In the genomic region with DNA sequence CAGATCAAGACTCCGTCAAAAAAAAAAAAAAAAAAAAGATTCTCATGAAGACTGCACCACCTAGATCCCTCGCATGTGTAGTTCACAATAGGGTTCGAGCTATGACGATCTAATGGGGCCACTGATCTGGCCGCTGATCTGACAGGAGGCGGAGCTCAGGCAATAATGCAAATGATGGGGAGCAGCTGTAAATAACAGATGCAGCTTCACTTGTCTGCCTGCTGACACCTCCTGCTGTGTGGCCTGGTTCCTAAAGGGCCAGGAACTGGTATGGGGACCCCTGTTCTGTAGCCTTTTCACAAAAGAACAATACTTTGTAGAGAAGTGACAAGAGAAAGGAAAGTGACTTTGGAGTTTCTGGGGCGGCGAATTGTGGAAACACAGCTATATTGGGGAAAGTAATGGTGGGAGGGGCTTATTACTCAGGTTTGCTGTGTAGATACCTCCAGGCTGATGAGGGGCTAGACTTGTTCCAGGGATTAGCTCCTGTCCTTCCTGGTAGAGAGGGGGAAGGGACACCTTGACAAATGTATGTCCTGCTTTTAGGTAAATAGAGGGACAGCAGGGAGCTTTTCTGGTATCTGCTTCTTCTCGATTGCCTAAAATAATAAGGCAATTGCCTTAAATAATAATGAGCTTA, we compare ENCODE assay signal across 22 cellular contexts.
"Had no signal": no experiment of that assay in that cellular context is flagged by ENCODE, and none has a peak within 500 bp of the region (broad histone marks: within the 10 kb centered on the region; RNA-seq: fewer than 3 reads in every experiment).

No MANE protein-coding gene starts in this region.

- H3K4me3 ChIP-seq: colonic mucosa, spleen, upper lobe of right lung had no signal

- ATAC-seq: activated CD8-positive, alpha-beta memory T cell treated with anti-CD3 and anti-CD28 coated beads, Interleukin-2, amount 10 ng/mL, durations not matched to agents 7 days and 5 days; left cardiac atrium; natural killer cell; stimulated activated memory B cell treated with anti-CD40 and anti-IgM and Interleukin-4, amounts not matched to agents 10 μg/mL and 1 μg/mL and 100 μg/mL, for 72 hours; upper lobe of right lung had no signal

- H3K9me3 Mint-ChIP-seq: activated B cell treated with CpG ODN at 0.5 μM for 24 hours; activated T-helper 2 cell treated with anti-CD3 and anti-CD28 coated beads, Interferon-gamma antibody, Interleukin-2, Interleukin-4, amounts not matched to agents 10 μg/mL and 5 μg/mL and 100 μg/mL, durations not matched to agents 14 hours and 24 hours and 36 hours; central memory CD8-positive, alpha-beta T cell; natural killer cell had no signal

- H3K36me3 Mint-ChIP-seq: activated CD8-positive, alpha-beta memory T cell treated with anti-CD3 and anti-CD28 coated beads, Interleukin-2, amount 10 ng/mL, durations not matched to agents 7 days and 5 days; natural killer cell; stimulated activated memory B cell treated with anti-CD40 and anti-IgM and Interleukin-4, amounts not matched to agents 10 μg/mL and 1 μg/mL and 100 μg/mL, for 72 hours had no signal

- H3K27ac Mint-ChIP-seq: activated B cell treated with CpG ODN at 0.5 μM for 24 hours; activated CD4-positive, alpha-beta memory T cell treated with anti-CD3 and anti-CD28 coated beads, Interleukin-2, amount 10 ng/mL, durations not matched to agents 7 days and 5 days; activated CD8-positive, alpha-beta memory T cell treated with anti-CD3 and anti-CD28 coated beads, Interleukin-2, amount 10 ng/mL, durations not matched to agents 7 days and 5 days; activated T-helper 2 cell treated with anti-CD3 and anti-CD28 coated beads, Interferon-gamma antibody, Interleukin-2, Interleukin-4, amounts not matched to agents 10 μg/mL and 5 μg/mL and 100 μg/mL, durations not matched to agents 14 hours and 24 hours and 36 hours; natural killer cell; stimulated activated memory B cell treated with anti-CD40 and anti-IgM and Interleukin-4, amounts not matched to agents 10 μg/mL and 1 μg/mL and 100 μg/mL, for 72 hours; T-helper 2 cell treated with Interferon-gamma antibody and Interleukin-4, amounts not matched to agents 5 μg/mL and 100 μg/mL, for 36 hours had no signal

- H3K27me3 Mint-ChIP-seq: central memory CD8-positive, alpha-beta T cell; stimulated activated memory B cell treated with anti-CD40 and anti-IgM and Interleukin-4, amounts not matched to agents 10 μg/mL and 1 μg/mL and 100 μg/mL, for 72 hours had no signal

- H3K36me3 ChIP-seq: brain microvascular endothelial cell, colonic mucosa, spleen, upper lobe of right lung had no signal

- H3K4me1 Mint-ChIP-seq: activated B cell treated with CpG ODN at 0.5 μM for 24 hours; activated CD4-positive, alpha-beta memory T cell treated with anti-CD3 and anti-CD28 coated beads, Interleukin-2, amount 10 ng/mL, durations not matched to agents 7 days and 5 days; activated CD8-positive, alpha-beta memory T cell treated with anti-CD3 and anti-CD28 coated beads, Interleukin-2, amount 10 ng/mL, durations not matched to agents 7 days and 5 days; central memory CD8-positive, alpha-beta T cell had no signal

- H3K9me3 ChIP-seq: colonic mucosa, spleen, upper lobe of right lung had no signal

- DNase-seq: activated B cell treated with CpG ODN at 0.5 μM for 24 hours; activated CD4-positive, alpha-beta memory T cell treated with anti-CD3 and anti-CD28 coated beads, Interleukin-2, amount 10 ng/mL, durations not matched to agents 7 days and 5 days; activated CD4-positive, alpha-beta T cell treated with anti-CD3 and anti-CD28 coated beads for 48 hours; activated CD8-positive, alpha-beta memory T cell treated with anti-CD3 and anti-CD28 coated beads, Interleukin-2, amount 10 ng/mL, durations not matched to agents 7 days and 5 days; activated naive CD4-positive, alpha-beta T cell treated with Interleukin-2 at 50 U/mL for 16 hours; brain microvascular endothelial cell; colonic mucosa; erythroblast; foreskin melanocyte; left cardiac atrium; natural killer cell; occipital lobe; spleen; stimulated activated CD4-positive, alpha-beta T cell treated with anti-CD3 and anti-CD28 coated beads, Interleukin-4, amount 100 ng/mL, for 4 hours; upper lobe of right lung had no signal

- H3K27ac ChIP-seq: brain microvascular endothelial cell, colonic mucosa, spleen, upper lobe of right lung had no signal

- H3K4me1 ChIP-seq: colonic mucosa, spleen, upper lobe of right lung had no signal

- FAIRE-seq: endometrium, islet of Langerhans, TTC549 had no signal

- H3K4me3 Mint-ChIP-seq: activated B cell treated with CpG ODN at 0.5 μM for 24 hours; activated CD4-positive, alpha-beta memory T cell treated with anti-CD3 and anti-CD28 coated beads, Interleukin-2, amount 10 ng/mL, durations not matched to agents 7 days and 5 days; activated CD8-positive, alpha-beta memory T cell treated with anti-CD3 and anti-CD28 coated beads, Interleukin-2, amount 10 ng/mL, durations not matched to agents 7 days and 5 days; central memory CD8-positive, alpha-beta T cell; natural killer cell; stimulated activated memory B cell treated with anti-CD40 and anti-IgM and Interleukin-4, amounts not matched to agents 10 μg/mL and 1 μg/mL and 100 μg/mL, for 72 hours; T-helper 2 cell treated with Interferon-gamma antibody and Interleukin-4, amounts not matched to agents 5 μg/mL and 100 μg/mL, for 36 hours had no signal

- H3K27me3 ChIP-seq: brain microvascular endothelial cell, colonic mucosa, spleen, upper lobe of right lung had no signal
